Comparison of ENCODE assay signal across 18 cellular contexts in the genomic region with DNA sequence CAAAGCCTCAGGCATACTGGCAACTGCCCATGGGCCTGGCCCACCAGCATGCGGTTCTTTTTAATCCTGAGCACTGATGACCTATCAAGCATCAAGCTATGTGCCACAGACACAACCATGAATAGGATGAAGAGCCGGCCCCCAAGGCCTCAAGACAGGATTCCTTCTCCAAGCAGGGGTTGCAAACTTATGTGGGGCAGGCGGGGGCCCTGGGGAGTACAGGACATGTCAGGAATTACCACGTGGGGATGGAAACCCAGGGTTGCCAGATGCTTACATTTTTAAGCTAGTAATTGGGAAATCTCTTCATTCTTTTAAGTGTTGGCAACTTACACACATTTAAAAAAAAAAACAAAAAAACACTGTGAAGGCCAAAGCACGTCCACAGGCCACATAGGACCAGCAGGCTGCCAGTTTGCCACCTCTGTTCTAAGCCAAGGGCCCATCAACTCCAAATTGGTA. TPM values are rescaled to one million over a fixed set of nuclear protein-coding genes. Genes with fewer than 3 reads are reported as not detected.
DNase-seq lines count a peak whose midpoint lies in the region; ATAC-seq and TF ChIP-seq lines count a peak whose summit lies in the region.
"Had no signal": no experiment of that assay in that cellular context is flagged by ENCODE, and none has a peak within 500 bp of the region (broad histone marks: within the 10 kb centered on the region; RNA-seq: fewer than 3 reads in every experiment).

No MANE protein-coding gene starts in this region.

- H3K23ac ChIP-seq in mesendoderm (ENCODE audit: low read length) = no peak overlapping the region

- H3K4me3 ChIP-seq in WERI-Rb-1 (ENCODE audit: low read depth, low read length) (no peak overlapping the region), fibroblast of mammary gland (ENCODE audit: control insufficient read depth, low read depth, low read length) (no peak overlapping the region), mesendoderm (ENCODE audit: low read length) (no peak overlapping the region), HAP-1 (no peak overlapping the region)
- H3K4me3 ChIP-seq: BLaER1 treated with 17β-estradiol and CSF1 and Interleukin-3, amounts not matched to agents 10 nM and 100 nM; neural progenitor cell had no signal

- no peak overlapping the region for H3K56ac ChIP-seq in mesendoderm (ENCODE audit: low read length)

- H3K18ac ChIP-seq in mesendoderm (ENCODE audit: low read length) = no peak overlapping the region

- no CpG with 5 or more reads among the region's 5 CpGs for WGBS in mesendoderm (ENCODE audit: extremely low coverage, insufficient coverage, low lambda C conversion rate)

- H4K5ac ChIP-seq in mesendoderm (ENCODE audit: low read length) = no peak overlapping the region

- no peak overlapping the region for H3K4me2 ChIP-seq in mesendoderm (ENCODE audit: low read length)
- H3K4me2 ChIP-seq: KMS-11, neural progenitor cell had no signal

- H3K36me3 ChIP-seq in WERI-Rb-1 = no peaks in the 10 kb centered on the region
- H3K36me3 ChIP-seq in mesendoderm (ENCODE audit: control insufficient read depth, insufficient read depth, low read length) = no peaks in the 10 kb centered on the region
- no peaks in the 10 kb centered on the region for H3K36me3 ChIP-seq in HAP-1 (replicated peaks)
- H3K36me3 ChIP-seq: neural progenitor cell had no signal

- H3K4me1 ChIP-seq in mesendoderm (ENCODE audit: control insufficient read depth, low read depth, low read length) (peaks cover 3% of the 10 kb centered on the region), HAP-1 (no peaks in the 10 kb centered on the region)
- H3K4me1 ChIP-seq: neural progenitor cell had no signal

- no peak overlapping the region for H4K8ac ChIP-seq in mesendoderm (ENCODE audit: low read depth, low read length)

- TF ChIP-seq CTCF in C4-2B (conservative IDR thresholded peaks at IDR 0.05) (no peak), WERI-Rb-1 (IDR thresholded peaks at IDR 0.05; ENCODE audit: low read depth, low read length) (no peak), fibroblast of mammary gland (conservative IDR thresholded peaks at IDR 0.05; ENCODE audit: control insufficient read depth, insufficient read depth, low read depth, low read length) (no peak), progenitor cell of endocrine pancreas (IDR thresholded peaks at IDR 0.05; ENCODE audit: unreplicated experiment) (no peak)

- H2BK15ac ChIP-seq in mesendoderm (replicated peaks; ENCODE audit: low read depth) = no peak overlapping the region

- H3K27me3 ChIP-seq in WERI-Rb-1 (ENCODE audit: insufficient read depth, low read depth, severe bottlenecking) (no peaks in the 10 kb centered on the region), mesendoderm (ENCODE audit: insufficient read depth, low read length, poor library complexity) (no peaks in the 10 kb centered on the region), HAP-1 (ENCODE audit: low read depth) (no peaks in the 10 kb centered on the region)
- H3K27me3 ChIP-seq: BLaER1 treated with 17β-estradiol and CSF1 and Interleukin-3, amounts not matched to agents 10 nM and 100 nM; neural progenitor cell had no signal

- H3K79me2 ChIP-seq in mesendoderm (ENCODE audit: control insufficient read depth, insufficient read depth, low read length) = no peaks in the 10 kb centered on the region

- no peak overlapping the region for H3K4me3 Mint-ChIP-seq in progenitor cell of endocrine pancreas (ENCODE audit: low read depth)
- H3K4me3 Mint-ChIP-seq: activated CD4-positive, alpha-beta memory T cell treated with anti-CD3 and anti-CD28 coated beads, Interleukin-2, amount 10 ng/mL, durations not matched to agents 7 days and 5 days; immature natural killer cell had no signal

- H3K36me3 Mint-ChIP-seq in progenitor cell of endocrine pancreas (ENCODE audit: insufficient read depth) = peaks cover 8% of the 10 kb centered on the region
- H3K36me3 Mint-ChIP-seq: neural progenitor cell had no signal

- H3K27ac ChIP-seq in C4-2B = peak overlapping the region; percentile 4; the same call in 1 of the 2 replicates
- H3K27ac ChIP-seq in WERI-Rb-1 = peak overlapping the region; percentile 36
- H3K27ac ChIP-seq in mesendoderm (ENCODE audit: low read depth, low read length) = no peak overlapping the region
- H3K27ac ChIP-seq: BLaER1 treated with 17β-estradiol and CSF1 and Interleukin-3, amounts not matched to agents 10 nM and 100 nM; KMS-11; neural progenitor cell had no signal

- no peak overlapping the region for H2BK120ac ChIP-seq in mesendoderm (ENCODE audit: low read depth, low read length)

- H3K79me1 ChIP-seq in mesendoderm (ENCODE audit: low read length) = no peaks in the 10 kb centered on the region

- ATAC-seq in HG02610 (IDR thresholded peaks at IDR 0.05; ENCODE audit: unreplicated experiment) = no peak
- no peak for ATAC-seq in HG03159 (IDR thresholded peaks at IDR 0.05; ENCODE audit: unreplicated experiment)
- ATAC-seq: Panc1, SK-N-SH treated with all-trans-retinoic acid at 6 μM for 48 hours had no signal

- H3K9me3 ChIP-seq in WERI-Rb-1 (ENCODE audit: severe bottlenecking) = no peaks in the 10 kb centered on the region
- H3K9me3 ChIP-seq in HAP-1 = no peaks in the 10 kb centered on the region; the same call in 1 of the 2 replicates

- no peak for DNase-seq in WERI-Rb-1
- peak; percentile 19 for DNase-seq in fibroblast of mammary gland (ENCODE audit: low read depth)
- DNase-seq in progenitor cell of endocrine pancreas (ENCODE audit: low spot score, unreplicated experiment) = no peak
- DNase-seq in mesendoderm = no peak
- DNase-seq in HAP-1 (ENCODE audit: low spot score in 2 of 2) = no peak
- DNase-seq: activated CD4-positive, alpha-beta memory T cell treated with anti-CD3 and anti-CD28 coated beads, Interleukin-2, amount 10 ng/mL, durations not matched to agents 7 days and 5 days; immature natural killer cell; NCI-H1105; NCI-H774; retina had no signal

- H3K4me1 Mint-ChIP-seq in progenitor cell of endocrine pancreas (ENCODE audit: low read depth) = peaks cover 33% of the 10 kb centered on the region

- no peak overlapping the region for H2AK5ac ChIP-seq in mesendoderm (ENCODE audit: low read length)

- peak overlapping the region; percentile 74 for H3K27ac Mint-ChIP-seq in progenitor cell of endocrine pancreas
- H3K27ac Mint-ChIP-seq: activated CD4-positive, alpha-beta memory T cell treated with anti-CD3 and anti-CD28 coated beads, Interleukin-2, amount 10 ng/mL, durations not matched to agents 7 days and 5 days; immature natural killer cell had no signal

- H2BK5ac ChIP-seq in mesendoderm (ENCODE audit: low read length) = no peak overlapping the region

- no peaks in the 10 kb centered on the region for H3K27me3 Mint-ChIP-seq in progenitor cell of endocrine pancreas
- H3K27me3 Mint-ChIP-seq: activated CD4-positive, alpha-beta memory T cell treated with anti-CD3 and anti-CD28 coated beads, Interleukin-2, amount 10 ng/mL, durations not matched to agents 7 days and 5 days had no signal

- H3K9me3 Mint-ChIP-seq in progenitor cell of endocrine pancreas (ENCODE audit: low read depth) = no peaks in the 10 kb centered on the region

- H3K4ac ChIP-seq in mesendoderm (ENCODE audit: low read depth, low read length) = no peak overlapping the region

- in situ Hi-C loops in HAP-1 (cut with MboI; ENCODE audit: low sequenced_read_pairs) = loop anchor here (25.0 kb wide), 1 partner anchor 511 kb away; no protein-coding TSS in a partner anchor

- no peak overlapping the region for H3K9ac ChIP-seq in mesendoderm (ENCODE audit: low read length)
- H3K9ac ChIP-seq: BLaER1 treated with 17β-estradiol and CSF1 and Interleukin-3, amounts not matched to agents 10 nM and 100 nM; KMS-11; neural progenitor cell had no signal

RNA-seq across cellular contexts. Expression of a gene that starts 32.9 kb away (rescaled TPM):
- total RNA-seq in progenitor cell of endocrine pancreas = 41.9 and 42.8 TPM in 2 replicates
- 7.9 TPM for polyA plus RNA-seq in mesendoderm (2013, experiment 1 of 2)
- 8.5 TPM for polyA plus RNA-seq in mesendoderm (2013, experiment 2 of 2)
